Comparison of ENCODE assay signal across 8 cellular contexts in the genomic region with DNA sequence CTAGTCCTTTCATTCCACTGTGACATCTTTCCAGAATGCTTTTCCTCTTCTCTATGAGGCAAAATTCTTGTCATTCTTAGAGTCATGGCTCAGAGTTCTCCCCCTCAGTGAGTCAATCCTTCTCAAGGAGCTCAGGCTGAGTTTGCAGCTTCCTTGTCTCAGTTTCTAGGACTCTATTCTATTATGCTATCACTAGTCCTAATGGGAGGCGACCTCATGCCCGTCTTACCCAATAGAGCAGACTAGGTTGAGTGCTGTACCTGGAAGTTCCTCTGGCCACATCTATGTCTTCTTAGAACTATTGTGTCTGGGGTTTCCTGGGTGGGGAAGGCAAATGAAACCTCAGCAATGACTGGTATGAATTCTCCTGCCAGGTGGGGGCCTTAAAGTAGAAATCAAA. TPM values are rescaled to one million over a fixed set of nuclear protein-coding genes. Genes with fewer than 3 reads are reported as not detected.
DNase-seq lines count a peak whose midpoint lies in the region; TF ChIP-seq lines count a peak whose summit lies in the region.
"Had no signal": no experiment of that assay in that cellular context is flagged by ENCODE, and none has a peak within 500 bp of the region (broad histone marks: within the 10 kb centered on the region; RNA-seq: fewer than 3 reads in every experiment).

No MANE protein-coding gene starts in this region.

- no peaks in the 10 kb centered on the region for H3K23me2 ChIP-seq in H9 (ENCODE audit: insufficient read length, low read depth, low read length, poor library complexity, severe bottlenecking)

- H2BK120ac ChIP-seq in H9 (ENCODE audit: low read depth, low read length, poor library complexity, severe bottlenecking), result no peak overlapping the region

- H3K27me3 Mint-ChIP-seq in H9 (ENCODE audit: low read depth), result peaks cover 2% of the 10 kb centered on the region; the same call in 1 of the 2 replicates
- H3K27me3 Mint-ChIP-seq: activated B cell treated with CpG ODN at 0.5 μM for 24 hours had no signal

- DNase-seq in HT-29 (ENCODE audit: low spot score), result peak; percentile 31
- peak; percentile 27 to 37 for DNase-seq in activated CD4-positive, alpha-beta T cell treated with anti-CD3 and anti-CD28 coated beads, Interleukin-2, amount 50 U/mL, for 48 hours
- peak; percentile 58 for DNase-seq in fibroblast of villous mesenchyme (ENCODE audit: low read depth)
- DNase-seq in stimulated activated naive CD4-positive, alpha-beta T cell treated with Interleukin-2 at 50 U/mL for 16 hours (lab: John Stamatoyannopoulos, UW), result peak; percentile 10
- no peak for DNase-seq in globus pallidus (ENCODE audit: low spot score)
- DNase-seq in H9, result no peak
- DNase-seq in NCI-H2029 (lab: John Stamatoyannopoulos, UW), result no peak
- DNase-seq: activated B cell treated with CpG ODN at 0.5 μM for 24 hours had no signal

- H4K20me1 ChIP-seq in H9 (ENCODE audit: control insufficient read depth, insufficient read depth, insufficient read length), result no peaks in the 10 kb centered on the region

- H3K9ac ChIP-seq in H9 (ENCODE audit: extremely low read depth, insufficient read length, low read length), result no peak overlapping the region

- H3K27ac Mint-ChIP-seq in H9, result no peak overlapping the region
- H3K27ac Mint-ChIP-seq: activated B cell treated with CpG ODN at 0.5 μM for 24 hours had no signal

- H2BK15ac ChIP-seq in H9 (ENCODE audit: low read depth, low read length), result no peak overlapping the region

- no peaks in the 10 kb centered on the region for H3K9me3 Mint-ChIP-seq in H9
- H3K9me3 Mint-ChIP-seq: activated B cell treated with CpG ODN at 0.5 μM for 24 hours had no signal

- H4K91ac ChIP-seq in H9 (ENCODE audit: insufficient read length, low read depth, low read length), result no peak overlapping the region

- no peaks in the 10 kb centered on the region for H3K27me3 ChIP-seq in H9 (ENCODE audit: insufficient read depth, low read length)

- H3T11ph ChIP-seq in H9 (ENCODE audit: low read length), result no peak overlapping the region

- H2AK5ac ChIP-seq in H9 (ENCODE audit: insufficient read length, low read length), result no peak overlapping the region

- no peak overlapping the region for H3K23ac ChIP-seq in H9 (ENCODE audit: insufficient read length, low read depth, low read length)

- no peak overlapping the region for H3K4ac ChIP-seq in H9 (ENCODE audit: low read depth, low read length)

- peaks cover 5% of the 10 kb centered on the region; the same call in 1 of the 2 replicates for H3K4me1 ChIP-seq in H9 (ENCODE audit: insufficient read depth, low read length)

- no peak overlapping the region for H3K4me3 ChIP-seq in fibroblast of villous mesenchyme (ENCODE audit: low read depth, low read length)

- no peak overlapping the region for H2BK5ac ChIP-seq in H9 (ENCODE audit: insufficient read length, low read length)

- TF ChIP-seq CTCF in fibroblast of villous mesenchyme (IDR thresholded peaks at IDR 0.05; ENCODE audit: insufficient read depth, low read depth, low read length), result no peak
- TF ChIP-seq CTCF in H9 (conservative IDR thresholded peaks at IDR 0.05), result no peak

- no peak overlapping the region for H4K5ac ChIP-seq in H9 (ENCODE audit: insufficient read length, low read depth, low read length)

- no CpG with 5 or more reads among the region's 2 CpGs for WGBS in H9 (ENCODE audit: extremely low coverage, insufficient read length, low lambda C conversion rate)

- no peak overlapping the region for H3K56ac ChIP-seq in H9 (ENCODE audit: insufficient read length, low read depth, low read length)

- no peaks in the 10 kb centered on the region for H3K79me2 ChIP-seq in H9 (ENCODE audit: insufficient read depth, low read length)

- no peaks in the 10 kb centered on the region for H3K9me3 ChIP-seq in H9 (ENCODE audit: control insufficient read depth, low read depth, low read length)

- H4K8ac ChIP-seq in H9 (replicated peaks; ENCODE audit: insufficient read length, low read depth, low read length), result no peak overlapping the region

- H3K27ac ChIP-seq in H9 (ENCODE audit: insufficient read length, low read depth, low read length), result no peak overlapping the region

- H3K79me1 ChIP-seq in H9 (ENCODE audit: insufficient read depth, low read depth, low read length, poor library complexity, severe bottlenecking), result no peaks in the 10 kb centered on the region

- peaks cover 26 to 31% of the 10 kb centered on the region in 2 experiments for H3K4me1 Mint-ChIP-seq in H9

- H2BK20ac ChIP-seq in H9 (ENCODE audit: low read depth, low read length, poor library complexity, severe bottlenecking), result no peak overlapping the region

- no peak overlapping the region for H2AFZ ChIP-seq in H9 (ENCODE audit: low read length)

- H3K36me3 Mint-ChIP-seq in H9 (ENCODE audit: insufficient read depth in 1 of 3, low read depth in 3 of 3), result peaks cover 0 to 4% (median 0%) of the 10 kb centered on the region in 3 experiments; a peak in 2 of 7 replicates

- no peak overlapping the region for H3K4me2 ChIP-seq in H9 (ENCODE audit: insufficient read depth, insufficient read length, low read length)

- H2BK12ac ChIP-seq in H9 (ENCODE audit: insufficient read length, low read depth, low read length), result no peak overlapping the region

- no peak overlapping the region for H3K14ac ChIP-seq in H9 (ENCODE audit: insufficient read depth, low read length)

- no peak overlapping the region for H3K18ac ChIP-seq in H9 (ENCODE audit: insufficient read length, low read depth, low read length)

- no peak overlapping the region for H3K4me3 Mint-ChIP-seq in H9
- H3K4me3 Mint-ChIP-seq: activated B cell treated with CpG ODN at 0.5 μM for 24 hours had no signal

RNA-seq across cellular contexts. Expression of a gene that starts 51.5 kb away (rescaled TPM):
- 21.3 and 25.4 TPM in 2 replicates for total RNA-seq in HT-29 (2014; rRNA removed; shearing (Covaris generic))
- 37.1 and 51.2 TPM in 2 replicates for total RNA-seq in fibroblast of villous mesenchyme
- total RNA-seq in H9 (2021), result 81.8 and 87.0 TPM in 2 replicates

RNA-seq across cellular contexts. Expression of a gene that starts 57.6 kb away (rescaled TPM):
- 240 and 262 TPM in 2 replicates for total RNA-seq in HT-29 (2014; rRNA removed; shearing (Covaris generic))
- 671 and 759 TPM in 2 replicates for total RNA-seq in fibroblast of villous mesenchyme
- total RNA-seq in H9 (2021), result 625 and 626 TPM in 2 replicates

Comparison
In these comparisons a context has a peak if more than half of its experiments do, and no peak if none do; other contexts are left out.
1. DNase-seq: peak in HT-29 (single experiment), activated CD4-positive, alpha-beta T cell treated with anti-CD3 and anti-CD28 coated beads, Interleukin-2, amount 50 U/mL, for 48 hours (2 of 2), fibroblast of villous mesenchyme (single experiment) and stimulated activated naive CD4-positive, alpha-beta T cell treated with Interleukin-2 at 50 U/mL for 16 hours (single experiment); none in globus pallidus (single experiment), H9 (single experiment) and NCI-H2029 (single experiment).